In genomic region chr18:55778731-55779460, GRCh38 we compare ENCODE assay signal across 8 cellular contexts.
A peak's percentile ranks its signal among the peaks of the same experiment; 100 is the strongest.
DNase-seq lines count a peak whose midpoint lies in the region; ATAC-seq and TF ChIP-seq lines count a peak whose summit lies in the region.

No MANE protein-coding gene starts in this region.

- H4K20me1 ChIP-seq in OCI-LY7 (ENCODE audit: insufficient read depth, low read length), result no peaks in the 10 kb centered on the region

- POLR2A ChIA-PET in OCI-LY7 (lab: Charles Lee), result interaction anchor here (0.7 kb wide), 2 partner anchors 10 to 655 kb away, joined by 3 to 4 read pairs; no protein-coding TSS in a partner anchor
- POLR2A ChIA-PET in naive thymus-derived CD8-positive, alpha-beta T cell (lab: Charles Lee), result no interaction called here

- H3K9me2 ChIP-seq in OCI-LY7 (ENCODE audit: insufficient read depth, low read length), result no peaks in the 10 kb centered on the region

- H3K4me3 Mint-ChIP-seq in endothelial cell (ENCODE audit: unreplicated experiment), result peak overlapping the region; percentile 91
- H3K4me3 Mint-ChIP-seq in naive thymus-derived CD8-positive, alpha-beta T cell, result peak overlapping the region; percentile 25 to 82 (median 52)

- peaks cover 13% of the 10 kb centered on the region for H3K4me1 ChIP-seq in OCI-LY7 (ENCODE audit: insufficient read depth, low read length, poor library complexity, severe bottlenecking)

- peak overlapping the region; percentile 63 for H3K4me3 ChIP-seq in OCI-LY7 (ENCODE audit: low read depth, low read length, poor library complexity, severe bottlenecking)

- H3K36me3 Mint-ChIP-seq in endothelial cell (ENCODE audit: low read depth, unreplicated experiment), result no peaks in the 10 kb centered on the region
- no peaks in the 10 kb centered on the region for H3K36me3 Mint-ChIP-seq in naive thymus-derived CD8-positive, alpha-beta T cell

- no peaks in the 10 kb centered on the region for H3K9me3 ChIP-seq in OCI-LY7 (ENCODE audit: low read length)

- BruUV-seq in OCI-LY7 (replicated peaks; lab: Mats Ljungman, UMichigan), result no TSS peak

- intact Hi-C loops in Right ventricle myocardium inferior (cut with DNase I) (loop anchor here (2.0 to 10.0 kb wide), 3 partner anchors 190 to 377 kb away; partner anchors contain the start of gene TCF4), cardiac septum (cut with DNase I) (loop anchor here (1.0 to 10.0 kb wide), 3 partner anchors 190 to 454 kb away; no protein-coding TSS in a partner anchor), OCI-LY7 (cut with micrococcal nuclease; ENCODE audit: unreplicated experiment) (no loop called here)

- DNase-seq in Right ventricle myocardium inferior (ENCODE audit: missing footprints), result no peak
- no peak for DNase-seq in cardiac septum (ENCODE audit: low spot score)
- DNase-seq in OCI-LY7 (ENCODE audit: low spot score), result no peak
- no peak for DNase-seq in endothelial cell (ENCODE audit: low spot score)
- DNase-seq in naive thymus-derived CD8-positive, alpha-beta T cell, result no peak
- DNase-seq in stimulated activated naive CD4-positive, alpha-beta T cell treated with Interleukin-2 at 50 U/mL for 16 hours (lab: John Stamatoyannopoulos, UW), result no peak
- no peak for DNase-seq in GM03348 (ENCODE audit: low spot score)

- TF ChIP-seq CTCF in OCI-LY7 (conservative IDR thresholded peaks at IDR 0.05; ENCODE audit: low read length) (no peak), endothelial cell (IDR thresholded peaks at IDR 0.05; ENCODE audit: unreplicated experiment) (no peak)

- peak overlapping the region; percentile 59; the same call in 1 of the 2 replicates for H2AFZ ChIP-seq in OCI-LY7 (ENCODE audit: low read length)

- H3K36me3 ChIP-seq in OCI-LY7 (ENCODE audit: insufficient read depth, low read length), result no peaks in the 10 kb centered on the region

- peaks cover 3% of the 10 kb centered on the region for H3K27me3 Mint-ChIP-seq in endothelial cell (ENCODE audit: unreplicated experiment)
- H3K27me3 Mint-ChIP-seq in naive thymus-derived CD8-positive, alpha-beta T cell, result peaks cover 21 to 66% (median 33%) of the 10 kb centered on the region in 5 donors

- peak overlapping the region; percentile 14 for H3K27ac Mint-ChIP-seq in endothelial cell (ENCODE audit: unreplicated experiment)
- H3K27ac Mint-ChIP-seq in naive thymus-derived CD8-positive, alpha-beta T cell, result peak overlapping the region in 3 of 10 donors; percentile 32 to 75 (median 51)

- no peaks in the 10 kb centered on the region for H3K79me2 ChIP-seq in OCI-LY7 (ENCODE audit: insufficient read depth, low read depth, low read length)

- H3K4me2 ChIP-seq in OCI-LY7 (ENCODE audit: low read length), result peak overlapping the region; percentile 85

- no peak overlapping the region for H3K27ac ChIP-seq in OCI-LY7 (ENCODE audit: low read depth, low read length, poor library complexity, severe bottlenecking)

- peak; percentile 60 for ATAC-seq in Right ventricle myocardium inferior
- no peak for ATAC-seq in naive thymus-derived CD8-positive, alpha-beta T cell
- no peak for ATAC-seq in HG02610 (IDR thresholded peaks at IDR 0.05; ENCODE audit: unreplicated experiment)

- H3K4me1 Mint-ChIP-seq in endothelial cell (ENCODE audit: unreplicated experiment), result peaks cover 24% of the 10 kb centered on the region
- peaks cover 0 to 32% (median 16%) of the 10 kb centered on the region in 4 donors for H3K4me1 Mint-ChIP-seq in naive thymus-derived CD8-positive, alpha-beta T cell

- CTCF ChIA-PET in OCI-LY7 (lab: Charles Lee; ENCODE audit: unreplicated experiment), result no interaction called here

- H3K9me3 Mint-ChIP-seq in endothelial cell (ENCODE audit: unreplicated experiment), result no peaks in the 10 kb centered on the region
- peaks cover 0 to 9% (median 0%) of the 10 kb centered on the region in 9 donors for H3K9me3 Mint-ChIP-seq in naive thymus-derived CD8-positive, alpha-beta T cell
